ENCODE assay signal across 9 cellular contexts in the genomic region with DNA sequence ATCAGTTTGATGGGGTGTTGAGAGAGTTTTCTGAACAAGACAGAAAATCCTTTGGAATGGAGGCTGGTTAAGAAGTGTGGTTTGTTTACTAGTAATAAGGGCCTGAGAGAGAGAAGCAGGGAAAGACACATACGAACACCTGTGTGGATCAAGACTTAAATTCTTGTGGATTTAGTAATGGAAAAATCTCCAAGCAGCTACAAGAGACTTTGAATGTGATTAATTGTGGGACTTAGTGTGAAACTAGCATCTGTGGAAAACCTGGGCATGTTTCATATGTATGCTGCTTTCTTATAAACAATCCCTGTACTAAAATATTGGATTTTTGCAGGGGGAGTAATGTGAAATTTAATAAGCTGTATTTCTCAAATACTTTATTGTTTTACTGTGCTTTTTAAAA.
"Had no signal": no experiment of that assay in that cellular context is flagged by ENCODE, and none has a peak within 500 bp of the region (broad histone marks: within the 10 kb centered on the region; RNA-seq: fewer than 3 reads in every experiment).

No MANE protein-coding gene starts in this region.

- H3K9me3 ChIP-seq: HAP-1 had no signal

- H3K4me1 ChIP-seq: HAP-1 had no signal

- DNase-seq: GM23248, GOT3, H7, HFFc6 had no signal

- ATAC-seq: HCT116, HepG2 had no signal

- H3K27ac Mint-ChIP-seq: HFFc6, IgD-negative memory B cell had no signal

- H3K36me3 ChIP-seq: HAP-1 had no signal

- H3K4me3 ChIP-seq: GM23248, HAP-1 had no signal

- H3K36me3 Mint-ChIP-seq: IgD-negative memory B cell had no signal

- H3K27ac ChIP-seq: GM23248, HL-60 had no signal

- H2AFZ ChIP-seq: GM23248 had no signal
